Comparison of ENCODE assay signal across 9 cellular contexts in genomic region chr1:29415156-29415830, GRCh38.
DNase-seq lines count a peak whose midpoint lies in the region; ATAC-seq and TF ChIP-seq lines count a peak whose summit lies in the region.
"Had no signal": no experiment of that assay in that cellular context is flagged by ENCODE, and none has a peak within 500 bp of the region (broad histone marks: within the 10 kb centered on the region; RNA-seq: fewer than 3 reads in every experiment).

No MANE protein-coding gene starts in this region.

- no peak overlapping the region for H3K27ac Mint-ChIP-seq in stimulated activated memory B cell treated with anti-CD40 and anti-IgM and Interleukin-4, amounts not matched to agents 10 μg/mL and 1 μg/mL and 100 μg/mL, for 72 hours

- H3K9me3 ChIP-seq in BLaER1 (no peaks in the 10 kb centered on the region), HEK293 (ENCODE audit: control insufficient read depth, insufficient read depth, low read depth, low read length) (no peaks in the 10 kb centered on the region), NT2/D1 (ENCODE audit: insufficient read depth, low read length) (no peaks in the 10 kb centered on the region), uterus (no peaks in the 10 kb centered on the region)

- peak overlapping the region; percentile 11 for H3K4me2 ChIP-seq in BLaER1

- no peaks in the 10 kb centered on the region for H4K20me1 ChIP-seq in BLaER1

- H3K4me3 ChIP-seq in BLaER1 = no peak overlapping the region
- H3K4me3 ChIP-seq in HEK293 (ENCODE audit: low read depth, low read length) = no peak overlapping the region
- no peak overlapping the region for H3K4me3 ChIP-seq in NT2/D1 (ENCODE audit: insufficient read length, low read depth)
- H3K4me3 ChIP-seq in uterus = no peak overlapping the region

- no peak for ATAC-seq in HG03378 (IDR thresholded peaks at IDR 0.05; ENCODE audit: unreplicated experiment)
- no peak for ATAC-seq in HG03565 (IDR thresholded peaks at IDR 0.05; ENCODE audit: unreplicated experiment)
- no peak for ATAC-seq in stimulated activated memory B cell treated with anti-CD40 and anti-IgM and Interleukin-4, amounts not matched to agents 10 μg/mL and 1 μg/mL and 100 μg/mL, for 72 hours

- POLR2A ChIA-PET in HEK293 (lab: Yijun Ruan, JAX) = no interaction called here

- H3K4me1 ChIP-seq in BLaER1 (peaks cover 9% of the 10 kb centered on the region), HEK293 (ENCODE audit: control insufficient read depth, insufficient read depth, low read length) (no peaks in the 10 kb centered on the region), NT2/D1 (ENCODE audit: insufficient read depth, insufficient read length) (peaks cover 16% of the 10 kb centered on the region), uterus (peaks cover 0 to 6% of the 10 kb centered on the region in 2 donors)

- H3K4me1 Mint-ChIP-seq in stimulated activated memory B cell treated with anti-CD40 and anti-IgM and Interleukin-4, amounts not matched to agents 10 μg/mL and 1 μg/mL and 100 μg/mL, for 72 hours = no peaks in the 10 kb centered on the region

- no peaks in the 10 kb centered on the region for H3K9me3 Mint-ChIP-seq in stimulated activated memory B cell treated with anti-CD40 and anti-IgM and Interleukin-4, amounts not matched to agents 10 μg/mL and 1 μg/mL and 100 μg/mL, for 72 hours

- DNase-seq in NT2/D1 (ENCODE audit: low read depth, low spot score) (peak; percentile 44), iPS DF 19.7 (ENCODE audit: low read depth, low spot score) (peak; percentile 54), uterus (no peak)
- DNase-seq: IMR-90 had no signal

- TF ChIP-seq CTCF in HEK293 (tag by site-specific recombination; IDR thresholded peaks at IDR 0.05) = peak; percentile 63
- no peak for TF ChIP-seq CTCF in uterus (IDR thresholded peaks at IDR 0.05)

- H3K27me3 Mint-ChIP-seq in stimulated activated memory B cell treated with anti-CD40 and anti-IgM and Interleukin-4, amounts not matched to agents 10 μg/mL and 1 μg/mL and 100 μg/mL, for 72 hours = peaks cover 29% of the 10 kb centered on the region

- CTCF ChIA-PET in HEK293 (lab: Yijun Ruan, JAX) = interaction anchor here (1.2 kb wide), 1 partner anchor 74 kb away, joined by 4 read pairs; no protein-coding TSS in a partner anchor

- TF ChIP-seq POLR2A in uterus (IDR thresholded peaks at IDR 0.05) = no peak

- no peak overlapping the region for H3K4me3 Mint-ChIP-seq in stimulated activated memory B cell treated with anti-CD40 and anti-IgM and Interleukin-4, amounts not matched to agents 10 μg/mL and 1 μg/mL and 100 μg/mL, for 72 hours

- H3K27me3 ChIP-seq in BLaER1 (no peaks in the 10 kb centered on the region), NT2/D1 (ENCODE audit: insufficient read depth, insufficient read length) (no peaks in the 10 kb centered on the region), uterus (no peaks in the 10 kb centered on the region)

- no peak overlapping the region for H3K9ac ChIP-seq in BLaER1
- H3K9ac ChIP-seq in NT2/D1 (ENCODE audit: insufficient read length, low read depth) = no peak overlapping the region

- intact Hi-C loops in uterus (cut with DNase I; ENCODE audit: low total_unique reads) = no loop called here

- H3K27ac ChIP-seq in BLaER1 (no peak overlapping the region), HEK293 (ENCODE audit: extremely low read depth, low read depth, low read length) (no peak overlapping the region), uterus (no peak overlapping the region)

- H3K36me3 ChIP-seq in BLaER1 (no peaks in the 10 kb centered on the region), HEK293 (ENCODE audit: control insufficient read depth in 2 of 2, insufficient read depth in 1 of 2, low read length in 2 of 2) (no peaks in the 10 kb centered on the region), NT2/D1 (ENCODE audit: insufficient read depth, insufficient read length, low read length) (no peaks in the 10 kb centered on the region), uterus (no peaks in the 10 kb centered on the region)

- H3K36me3 Mint-ChIP-seq in stimulated activated memory B cell treated with anti-CD40 and anti-IgM and Interleukin-4, amounts not matched to agents 10 μg/mL and 1 μg/mL and 100 μg/mL, for 72 hours = no peaks in the 10 kb centered on the region

TF ChIP-seq in HEK293, 187 proteins besides CTCF, POLR2A, EP300 and RAD21:
- TF ChIP-seq EGR2 (tag by site-specific recombination; IDR thresholded peaks at IDR 0.05; ENCODE audit: low read depth) = peak; percentile 43; the same call in 1 of the 2 replicates
- TF ChIP-seq ZNF776 (tag by site-specific recombination; IDR thresholded peaks at IDR 0.05; ENCODE audit: borderline replicate concordance) = no peak
- TF ChIP-seq GLIS1 (tag by site-specific recombination; IDR thresholded peaks at IDR 0.05) = no peak; the same call in 1 of the 2 replicates
- TF ChIP-seq ZNF341 (tag by site-specific recombination; IDR thresholded peaks at IDR 0.05; ENCODE audit: low read depth) = peak; percentile 64
- TF ChIP-seq, protein P1, sequence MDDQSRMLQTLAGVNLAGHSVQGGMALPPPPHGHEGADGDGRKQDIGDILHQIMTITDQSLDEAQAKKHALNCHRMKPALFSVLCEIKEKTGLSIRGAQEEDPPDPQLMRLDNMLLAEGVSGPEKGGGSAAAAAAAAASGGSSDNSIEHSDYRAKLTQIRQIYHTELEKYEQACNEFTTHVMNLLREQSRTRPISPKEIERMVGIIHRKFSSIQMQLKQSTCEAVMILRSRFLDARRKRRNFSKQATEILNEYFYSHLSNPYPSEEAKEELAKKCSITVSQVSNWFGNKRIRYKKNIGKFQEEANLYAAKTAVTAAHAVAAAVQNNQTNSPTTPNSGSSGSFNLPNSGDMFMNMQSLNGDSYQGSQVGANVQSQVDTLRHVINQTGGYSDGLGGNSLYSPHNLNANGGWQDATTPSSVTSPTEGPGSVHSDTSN (CRISPR knock-in tag; IDR thresholded peaks at IDR 0.05) = no peak
- no peak; the same call in 1 of the 2 replicates for TF ChIP-seq ZFHX2 (tag by site-specific recombination; conservative IDR thresholded peaks at IDR 0.05)

Comparison
In these comparisons a context has a peak if more than half of its experiments do, and no peak if none do; other contexts are left out.
1. DNase-seq: peak in NT2/D1 (single experiment) and iPS DF 19.7 (single experiment); none in uterus (0 of 2).